Comparison of ENCODE assay signal across 13 cellular contexts in genomic region chrX:112738347-112739033, GRCh38. TPM values are rescaled to one million over a fixed set of nuclear protein-coding genes. Genes with fewer than 3 reads are reported as not detected.
DNase-seq lines count a peak whose midpoint lies in the region; ATAC-seq and TF ChIP-seq lines count a peak whose summit lies in the region.
"Had no signal": no experiment of that assay in that cellular context is flagged by ENCODE, and none has a peak within 500 bp of the region (broad histone marks: within the 10 kb centered on the region; RNA-seq: fewer than 3 reads in every experiment).

No MANE protein-coding gene starts in this region.

- intact Hi-C loops in adrenal gland (cut with DNase I), result no loop called here
- intact Hi-C loops in Calu3 (cut with micrococcal nuclease; ENCODE audit: unreplicated experiment), result no loop called here

- peaks cover 14% of the 10 kb centered on the region for H3K27me3 ChIP-seq in adrenal gland

- H3K36me3 ChIP-seq in adrenal gland (replicated peaks in 1 of 2), result no peaks in the 10 kb centered on the region

- no peaks in the 10 kb centered on the region for H3K9me3 Mint-ChIP-seq in Calu3 (ENCODE audit: low read depth, unreplicated experiment)

- 60 to 90% (median 85%) methylated on average over 5 of the region's 5 CpGs for WGBS in adrenal gland, 4 donors

- no peak for TF ChIP-seq POLR2A in adrenal gland (IDR thresholded peaks at IDR 0.05)

- CTCF ChIA-PET in Calu3 (lab: Charles Lee), result no interaction called here

- no TSS peak for BruUV-seq in Calu3 (replicated peaks; lab: Mats Ljungman, UMichigan)

- no peaks in the 10 kb centered on the region for H3K36me3 Mint-ChIP-seq in Calu3 (ENCODE audit: insufficient read depth, unreplicated experiment)

- no peaks in the 10 kb centered on the region for H3K4me1 Mint-ChIP-seq in Calu3 (ENCODE audit: low read depth, unreplicated experiment)

- TF ChIP-seq CTCF in adrenal gland (IDR thresholded peaks at IDR 0.05), result no peak
- no peak for TF ChIP-seq CTCF in Calu3 (IDR thresholded peaks at IDR 0.05; ENCODE audit: unreplicated experiment)

- no peak overlapping the region for H3K4me3 Mint-ChIP-seq in Calu3 (ENCODE audit: low read depth, unreplicated experiment)

- peaks cover 15% of the 10 kb centered on the region for H3K27me3 Mint-ChIP-seq in Calu3 (ENCODE audit: unreplicated experiment)

- no peaks in the 10 kb centered on the region for H3K4me1 ChIP-seq in adrenal gland (replicated peaks in 1 of 2)

- no peak overlapping the region for H3K27ac Mint-ChIP-seq in Calu3 (ENCODE audit: unreplicated experiment)

- peak; percentile 34 to 56 for DNase-seq in activated CD4-positive, alpha-beta T cell treated with anti-CD3 and anti-CD28 coated beads, Interleukin-2, amount 50 U/mL, for 48 hours
- DNase-seq in activated CD4-positive, alpha-beta T cell treated with anti-CD3 and anti-CD28 coated beads, Interleukin-2, amount 50 U/mL, for 1 hour, result no peak
- DNase-seq in stimulated activated CD4-positive, alpha-beta T cell treated with anti-CD3 and anti-CD28 coated beads, Interleukin-1b, Interleukin-23, amount 100 ng/mL, for 48 hours, result peak; percentile 22
- DNase-seq in adrenal gland (no peak), SW480 (ENCODE audit: low spot score) (no peak), Calu3 (no peak)
- DNase-seq: NCI-H1930 had no signal

- H3K9me3 ChIP-seq in adrenal gland (replicated peaks in 1 of 3), result no peaks in the 10 kb centered on the region

- no peak overlapping the region for H3K27ac ChIP-seq in adrenal gland
- H3K27ac ChIP-seq: coronary artery had no signal

- no peak overlapping the region for H3K4me3 ChIP-seq in adrenal gland
- H3K4me3 ChIP-seq: coronary artery had no signal

- ATAC-seq in GM19452 (IDR thresholded peaks at IDR 0.05; ENCODE audit: unreplicated experiment), result peak; percentile 66
- ATAC-seq in HG03196 (IDR thresholded peaks at IDR 0.05; ENCODE audit: unreplicated experiment), result peak; percentile 62
- ATAC-seq: SK-N-SH treated with all-trans-retinoic acid at 6 μM for 48 hours had no signal

RNA-seq across cellular contexts. Expression of gene LHFPL1, which starts 58.8 kb away (rescaled TPM):
- total RNA-seq in adrenal gland (under 1 TPM in 4 of 8 donors, not detected in 4; 0.14 to 0.96 (median 0.24) TPM), Calu3 (2022) (not detected in 2 replicates)
- polyA plus RNA-seq in adrenal gland, result under 1 TPM; 0.07 to 0.24 (median 0.20) TPM
- total RNA-seq: renal cortical epithelial cell had no signal
- polyA plus RNA-seq: keratinocyte had no signal

Comparison
In these comparisons a context has a peak if more than half of its experiments do, and no peak if none do; other contexts are left out.
1. DNase-seq: peak in activated CD4-positive, alpha-beta T cell treated with anti-CD3 and anti-CD28 coated beads, Interleukin-2, amount 50 U/mL, for 48 hours (2 of 2) and stimulated activated CD4-positive, alpha-beta T cell treated with anti-CD3 and anti-CD28 coated beads, Interleukin-1b, Interleukin-23, amount 100 ng/mL, for 48 hours (single experiment); none in activated CD4-positive, alpha-beta T cell treated with anti-CD3 and anti-CD28 coated beads, Interleukin-2, amount 50 U/mL, for 1 hour (single experiment), adrenal gland (0 of 7), SW480 (single experiment) and Calu3 (single experiment).